ENCODE assay signal across 1 cellular context in the genomic region with DNA sequence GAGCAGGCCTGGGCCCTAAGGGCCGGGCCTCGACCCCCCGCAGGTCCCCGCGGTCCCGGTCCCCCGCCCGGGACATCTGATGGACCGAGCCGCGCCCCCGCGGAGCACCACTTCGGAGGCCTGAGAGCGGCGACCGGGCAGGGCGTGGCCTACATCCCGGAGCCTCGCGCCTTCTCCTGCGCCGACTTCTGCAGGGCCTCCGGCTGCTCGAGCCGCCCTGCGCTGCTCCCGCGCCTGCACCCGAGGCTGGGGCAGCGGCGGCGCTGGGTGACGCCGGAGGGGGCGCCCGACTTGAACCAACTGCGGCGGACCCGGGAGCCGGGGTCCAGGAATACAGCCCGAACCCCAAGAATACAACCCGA.
TF ChIP-seq lines count a peak whose summit lies in the region.

No MANE protein-coding gene starts in this region.

TF ChIP-seq in IMR-90, 13 proteins besides CTCF, POLR2A, EP300 and RAD21 (continued from another document):
- TF ChIP-seq, protein P1, sequence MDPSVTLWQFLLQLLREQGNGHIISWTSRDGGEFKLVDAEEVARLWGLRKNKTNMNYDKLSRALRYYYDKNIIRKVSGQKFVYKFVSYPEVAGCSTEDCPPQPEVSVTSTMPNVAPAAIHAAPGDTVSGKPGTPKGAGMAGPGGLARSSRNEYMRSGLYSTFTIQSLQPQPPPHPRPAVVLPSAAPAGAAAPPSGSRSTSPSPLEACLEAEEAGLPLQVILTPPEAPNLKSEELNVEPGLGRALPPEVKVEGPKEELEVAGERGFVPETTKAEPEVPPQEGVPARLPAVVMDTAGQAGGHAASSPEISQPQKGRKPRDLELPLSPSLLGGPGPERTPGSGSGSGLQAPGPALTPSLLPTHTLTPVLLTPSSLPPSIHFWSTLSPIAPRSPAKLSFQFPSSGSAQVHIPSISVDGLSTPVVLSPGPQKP (IDR thresholded peaks at IDR 0.05; ENCODE audit: borderline replicate concordance, low read depth, low read length) = no peak
- TF ChIP-seq BHLHE40 (IDR thresholded peaks at IDR 0.05; ENCODE audit: low read depth, low read length) = no peak
